ENCODE assay signal across 1 cellular context in the genomic region with DNA sequence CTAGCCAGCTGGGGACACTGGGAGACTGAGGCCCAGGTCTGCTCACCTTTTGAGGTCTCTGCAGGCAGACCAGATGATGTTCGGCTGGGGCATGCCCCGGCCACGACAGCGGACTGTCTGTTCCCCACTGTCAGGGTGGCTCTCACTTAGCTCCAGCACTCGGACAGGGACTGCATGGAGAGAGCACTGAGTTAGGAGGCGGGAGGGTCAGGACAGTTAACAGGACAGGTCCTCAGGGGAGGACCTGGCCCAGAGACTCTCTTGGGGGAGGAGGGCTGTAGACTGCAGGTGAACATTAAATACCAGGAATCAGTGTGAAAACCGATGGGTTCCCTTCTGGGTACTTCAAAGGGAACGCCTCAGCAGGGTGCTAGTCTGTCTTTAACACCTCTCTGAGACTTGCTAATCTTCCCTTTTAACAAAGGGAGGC.
TF ChIP-seq lines count a peak whose summit lies in the region.

No MANE protein-coding gene starts in this region.

TF ChIP-seq in IMR-90, 13 proteins besides CTCF, POLR2A, EP300 and RAD21:
- TF ChIP-seq MAFK (IDR thresholded peaks at IDR 0.05; ENCODE audit: low read depth, low read length): no peak
